Comparison of ENCODE assay signal across 1 cellular context in the genomic region with DNA sequence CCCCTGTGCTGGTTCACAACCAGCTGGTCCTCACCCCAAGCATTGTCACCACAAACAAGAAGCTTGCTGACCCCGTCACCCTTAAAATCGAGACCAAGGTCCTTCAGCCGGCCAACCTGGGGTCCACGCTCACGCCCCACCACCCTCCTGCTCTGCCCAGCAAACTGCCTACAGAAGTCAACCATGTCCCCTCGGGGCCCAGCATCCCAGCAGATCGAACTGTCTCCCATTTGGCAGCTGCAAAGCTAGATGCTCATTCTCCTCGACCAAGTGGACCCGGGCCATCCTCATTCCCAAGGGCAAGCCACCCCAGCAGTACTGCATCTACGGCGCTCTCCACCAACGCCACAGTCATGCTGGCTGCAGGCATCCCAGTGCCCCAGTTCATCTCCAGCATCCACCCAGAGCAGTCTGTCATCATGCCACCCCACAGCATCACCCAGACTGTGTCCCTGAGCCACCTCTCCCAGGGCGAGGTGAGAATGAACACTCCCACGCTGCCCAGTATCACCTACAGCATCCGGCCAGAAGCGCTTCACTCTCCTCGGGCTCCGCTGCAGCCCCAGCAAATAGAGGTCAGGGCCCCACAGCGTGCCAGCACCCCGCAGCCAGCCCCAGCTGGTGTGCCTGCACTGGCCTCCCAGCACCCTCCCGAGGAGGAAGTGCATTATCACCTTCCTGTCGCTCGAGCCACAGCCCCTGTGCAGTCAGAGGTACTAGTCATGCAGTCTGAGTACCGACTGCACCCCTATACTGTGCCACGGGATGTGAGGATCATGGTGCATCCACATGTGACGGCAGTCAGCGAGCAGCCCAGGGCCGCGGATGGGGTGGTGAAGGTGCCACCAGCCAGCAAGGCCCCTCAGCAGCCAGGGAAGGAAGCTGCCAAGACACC.
TF ChIP-seq lines count a peak whose summit lies in the region.

No MANE protein-coding gene starts in this region.

TF ChIP-seq in neural cell, 6 proteins besides CTCF, POLR2A, EP300 and RAD21:
- TF ChIP-seq EZH2 (IDR thresholded peaks at IDR 0.05; ENCODE audit: borderline replicate concordance, insufficient read depth, low read length, poor library complexity, severe bottlenecking) (no peak), POLR2AphosphoS5 (IDR thresholded peaks at IDR 0.05) (peak; percentile 11), SMC3 (conservative IDR thresholded peaks at IDR 0.05; ENCODE audit: poor library complexity) (no peak)
